Comparison of ENCODE assay signal across 22 cellular contexts in the genomic region with DNA sequence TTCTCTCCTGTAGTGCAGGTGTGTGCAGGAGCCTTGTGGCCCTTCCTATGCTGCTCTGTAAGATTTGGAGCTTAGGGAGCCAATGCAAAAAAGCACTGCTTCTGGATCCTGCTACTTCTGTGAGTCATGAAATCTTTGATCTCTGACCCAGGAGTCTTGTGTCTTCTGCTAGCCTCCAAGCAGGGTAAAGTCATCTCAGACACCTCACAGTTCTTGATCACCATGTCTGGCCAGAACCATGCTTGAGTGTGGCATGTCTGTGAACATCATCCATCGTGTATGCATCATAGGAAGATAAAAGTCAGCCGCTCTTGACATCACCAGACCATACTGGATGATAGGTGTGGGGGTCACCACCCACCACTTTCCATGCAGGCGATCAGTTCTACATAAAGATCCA.
"Had no signal": no experiment of that assay in that cellular context is flagged by ENCODE, and none has a peak within 500 bp of the region (broad histone marks: within the 10 kb centered on the region; RNA-seq: fewer than 3 reads in every experiment).

No MANE protein-coding gene starts in this region.

- H3K36me3 Mint-ChIP-seq: IgD-negative memory B cell had no signal

- DNase-seq: Kasumi-1; MM.1S; NCI-H1092 treated with DMSO at 0.1 percent for 48 hours; NCI-H1436; NCI-H187; NCI-H2029; NCI-H2081 treated with DMSO at 0.1 percent for 48 hours; NCI-H2171; NCI-H226; NCI-H446; NCI-H510A; NCI-H524 treated with DMSO at 0.1 percent for 48 hours; NCI-H69; NCI-H774; NK-92 treated with Interleukin-12 subunit alpha and Interleukin-12 subunit beta, amount 100 ng/mL, for 24 hours; PC-3; SHP77; SK-N-SH had no signal

- H3K27ac Mint-ChIP-seq: IgD-negative memory B cell had no signal

- H3K9me3 Mint-ChIP-seq: IgD-negative memory B cell had no signal

- ATAC-seq: K562, Panc1, PC-3 had no signal

- FAIRE-seq: HTR-8/SVneo, K562 had no signal

- H3K4me3 Mint-ChIP-seq: IgD-negative memory B cell had no signal

- H3K4me3 ChIP-seq: K562 had no signal
